Comparison of ENCODE assay signal across 8 cellular contexts in the genomic region with DNA sequence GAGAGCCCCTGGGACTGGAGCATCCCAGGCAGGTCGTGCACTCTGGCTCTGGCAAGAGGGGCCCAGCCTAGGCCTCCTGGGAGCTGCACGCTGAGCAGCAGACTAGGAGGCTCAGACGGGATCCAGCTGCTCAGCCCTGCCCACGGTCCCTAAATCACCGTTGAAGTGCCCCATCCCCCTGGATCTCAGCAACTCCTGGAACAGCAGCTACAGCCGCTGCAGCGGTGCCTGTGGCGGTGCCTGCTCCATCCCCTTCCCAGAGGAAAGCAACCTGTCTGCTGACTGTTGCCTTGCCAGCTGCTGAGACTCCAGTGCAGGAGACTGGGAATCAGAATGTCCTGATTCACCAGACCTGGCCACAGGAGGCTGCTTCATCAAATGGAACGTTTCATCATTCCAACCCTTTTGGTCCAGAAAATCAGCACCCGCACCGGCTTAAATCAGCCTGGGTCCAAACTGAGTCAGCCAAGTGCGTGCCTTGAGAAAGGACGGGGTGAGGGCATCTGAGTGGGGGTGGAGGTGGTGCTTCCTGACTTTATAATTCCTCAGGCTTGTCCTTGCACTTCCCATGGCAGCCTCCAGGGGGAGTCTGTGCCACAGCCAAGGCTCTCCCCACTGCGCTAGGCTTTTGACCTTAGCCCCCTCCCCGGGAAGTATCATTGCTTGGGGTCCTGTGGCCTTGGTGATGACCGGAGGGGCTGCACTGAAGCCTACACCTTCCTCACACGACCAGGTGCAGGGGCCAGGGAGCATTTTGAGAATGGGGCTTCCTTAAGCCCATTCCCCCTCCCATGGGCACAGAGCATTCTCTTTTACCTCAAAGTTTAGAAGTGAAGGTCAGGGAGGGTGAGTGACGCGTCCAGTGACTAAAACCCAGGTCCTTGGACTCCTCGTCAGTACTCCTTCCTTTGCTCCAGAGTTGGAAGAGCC. TPM values are rescaled to one million over a fixed set of nuclear protein-coding genes. Genes with fewer than 3 reads are reported as not detected.
DNase-seq lines count a peak whose midpoint lies in the region; ATAC-seq and TF ChIP-seq lines count a peak whose summit lies in the region.

No MANE protein-coding gene starts in this region.

- no peak overlapping the region for H3K4me3 Mint-ChIP-seq in CD4-positive, alpha-beta T cell
- H3K4me3 Mint-ChIP-seq in activated T-helper 1 cell treated with anti-CD3 and anti-CD28 coated beads, Interleukin-12 subunit alpha, Interleukin-12 subunit beta, Interleukin-2, Interleukin-4 antibody, amounts not matched to agents 30 ng/mL and 10 ng/mL and 1 ng/mL, durations not matched to agents 14 hours and 24 hours and 36 hours: no peak overlapping the region

- no peaks in the 10 kb centered on the region for H3K9me3 ChIP-seq in CD4-positive, alpha-beta T cell (ENCODE audit: control insufficient read depth, low read length)
- no peaks in the 10 kb centered on the region for H3K9me3 ChIP-seq in psoas muscle

- H3K36me3 Mint-ChIP-seq in CD4-positive, alpha-beta T cell (ENCODE audit: low read depth): no peaks in the 10 kb centered on the region
- H3K36me3 Mint-ChIP-seq in activated T-helper 1 cell treated with anti-CD3 and anti-CD28 coated beads, Interleukin-12 subunit alpha, Interleukin-12 subunit beta, Interleukin-2, Interleukin-4 antibody, amounts not matched to agents 30 ng/mL and 10 ng/mL and 1 ng/mL, durations not matched to agents 14 hours and 24 hours and 36 hours (ENCODE audit: low read depth): no peaks in the 10 kb centered on the region

- WGBS in psoas muscle, 3 donors: 13 to 30% (median 17%) methylated on average over 19 to 20 of the region's 20 CpGs

- peaks cover 5% of the 10 kb centered on the region for H3K27me3 ChIP-seq in CD4-positive, alpha-beta T cell (ENCODE audit: control insufficient read depth, insufficient read depth, low read length)
- peaks cover 0 to 51% (median 2%) of the 10 kb centered on the region in 3 donors for H3K27me3 ChIP-seq in psoas muscle (ENCODE audit: insufficient read depth in 3 of 3, low read length in 2 of 3)

- intact Hi-C loops in CD4-positive, alpha-beta T cell (cut with DNase I, micrococcal nuclease): no loop called here
- intact Hi-C loops in activated T-helper 1 cell treated with anti-CD3 and anti-CD28 coated beads, Interleukin-12 subunit alpha, Interleukin-12 subunit beta, Interleukin-2, Interleukin-4 antibody, amounts not matched to agents 30 ng/mL and 10 ng/mL and 1 ng/mL, durations not matched to agents 14 hours and 24 hours and 36 hours (cut with micrococcal nuclease): no loop called here
- intact Hi-C loops in head of caudate nucleus (cut with DNase I): no loop called here
- intact Hi-C loops in psoas muscle (cut with DNase I): no loop called here

- H3K4me1 ChIP-seq in psoas muscle: no peaks in the 10 kb centered on the region

- DNase-seq in CD4-positive, alpha-beta T cell: peak; percentile 2 to 36 (median 14)
- DNase-seq in NCI-H748 (lab: John Stamatoyannopoulos, UW; ENCODE audit: unreplicated experiment) (peak; percentile 22), head of caudate nucleus (peak in 40 of 42 donors; percentile 23 to 79 (median 56)), psoas muscle (peak; percentile 48 to 59)
- DNase-seq in activated T-helper 1 cell treated with anti-CD3 and anti-CD28 coated beads, Interleukin-12 subunit alpha, Interleukin-12 subunit beta, Interleukin-2, Interleukin-4 antibody, amounts not matched to agents 30 ng/mL and 10 ng/mL and 1 ng/mL, durations not matched to agents 14 hours and 24 hours and 36 hours (ENCODE audit: low spot score): peak; percentile 1

- H3K4me3 ChIP-seq in psoas muscle: no peak overlapping the region

- peak; percentile 59 for ATAC-seq in CD4-positive, alpha-beta T cell (ENCODE audit: poor library complexity)
- ATAC-seq in GM21360 (IDR thresholded peaks at IDR 0.05; ENCODE audit: unreplicated experiment): peak; percentile 63
- peak in 3 of 4 donors; percentile 43 to 56 (median 43) for ATAC-seq in psoas muscle
- ATAC-seq in HG03378 (IDR thresholded peaks at IDR 0.05; ENCODE audit: unreplicated experiment): no peak
- no peak for ATAC-seq in HG03439 (IDR thresholded peaks at IDR 0.05; ENCODE audit: unreplicated experiment)

- POLR2A ChIA-PET in CD4-positive, alpha-beta T cell (lab: Charles Lee): no interaction called here

- CTCF ChIA-PET in CD4-positive, alpha-beta T cell (lab: Charles Lee): no interaction called here

- no peaks in the 10 kb centered on the region for H3K36me3 ChIP-seq in psoas muscle (ENCODE audit: insufficient read depth in 1 of 2, low read depth in 1 of 2)

- no peak overlapping the region for H3K27ac Mint-ChIP-seq in CD4-positive, alpha-beta T cell
- no peak overlapping the region for H3K27ac Mint-ChIP-seq in activated T-helper 1 cell treated with anti-CD3 and anti-CD28 coated beads, Interleukin-12 subunit alpha, Interleukin-12 subunit beta, Interleukin-2, Interleukin-4 antibody, amounts not matched to agents 30 ng/mL and 10 ng/mL and 1 ng/mL, durations not matched to agents 14 hours and 24 hours and 36 hours

- H3K27ac ChIP-seq in CD4-positive, alpha-beta T cell (ENCODE audit: low read depth, low read length): no peak overlapping the region
- H3K27ac ChIP-seq in psoas muscle: no peak overlapping the region

- no peaks in the 10 kb centered on the region for H3K4me1 Mint-ChIP-seq in CD4-positive, alpha-beta T cell (ENCODE audit: low read depth)
- no peaks in the 10 kb centered on the region for H3K4me1 Mint-ChIP-seq in activated T-helper 1 cell treated with anti-CD3 and anti-CD28 coated beads, Interleukin-12 subunit alpha, Interleukin-12 subunit beta, Interleukin-2, Interleukin-4 antibody, amounts not matched to agents 30 ng/mL and 10 ng/mL and 1 ng/mL, durations not matched to agents 14 hours and 24 hours and 36 hours (ENCODE audit: low read depth)

- peaks cover 9% of the 10 kb centered on the region for H3K27me3 Mint-ChIP-seq in CD4-positive, alpha-beta T cell
- H3K27me3 Mint-ChIP-seq in activated T-helper 1 cell treated with anti-CD3 and anti-CD28 coated beads, Interleukin-12 subunit alpha, Interleukin-12 subunit beta, Interleukin-2, Interleukin-4 antibody, amounts not matched to agents 30 ng/mL and 10 ng/mL and 1 ng/mL, durations not matched to agents 14 hours and 24 hours and 36 hours (ENCODE audit: insufficient read depth): no peaks in the 10 kb centered on the region

- H3K9me3 Mint-ChIP-seq in CD4-positive, alpha-beta T cell: no peaks in the 10 kb centered on the region
- no peaks in the 10 kb centered on the region for H3K9me3 Mint-ChIP-seq in activated T-helper 1 cell treated with anti-CD3 and anti-CD28 coated beads, Interleukin-12 subunit alpha, Interleukin-12 subunit beta, Interleukin-2, Interleukin-4 antibody, amounts not matched to agents 30 ng/mL and 10 ng/mL and 1 ng/mL, durations not matched to agents 14 hours and 24 hours and 36 hours

- peak; percentile 51 for TF ChIP-seq CTCF in CD4-positive, alpha-beta T cell (IDR thresholded peaks at IDR 0.05)
- TF ChIP-seq CTCF in psoas muscle (IDR thresholded peaks at IDR 0.05): peak; percentile 53

RNA-seq across cellular contexts. Expression of a gene that starts 6.5 kb away (rescaled TPM):
- total RNA-seq in CD4-positive, alpha-beta T cell: 1 to 10 TPM; 1.4 to 1.5 TPM
- total RNA-seq in activated T-helper 1 cell treated with anti-CD3 and anti-CD28 coated beads, Interleukin-12 subunit alpha, Interleukin-12 subunit beta, Interleukin-2, Interleukin-4 antibody, amounts not matched to agents 30 ng/mL and 10 ng/mL and 1 ng/mL, durations not matched to agents 14 hours and 24 hours and 36 hours: 0.54 and 0.73 TPM in 2 replicates
- 1 to 10 TPM; 1.3 to 1.5 (median 1.4) TPM for total RNA-seq in psoas muscle
- 1 to 10 TPM in 1 of 3 donors, under 1 TPM in 2; 0.79 to 1.1 (median 0.79) TPM for polyA plus RNA-seq in psoas muscle

Comparison
In these comparisons a context has a peak if more than half of its experiments do, and no peak if none do; other contexts are left out.
1. ATAC-seq: peak in CD4-positive, alpha-beta T cell (single experiment), GM21360 (single experiment) and psoas muscle (3 of 4); none in HG03378 (single experiment) and HG03439 (single experiment).
2. DNase-seq: peak in every context shown above with its lines; median percentile 56 in head of caudate nucleus; 54 in psoas muscle; 22 in NCI-H748; 14 in CD4-positive, alpha-beta T cell; 1 in activated T-helper 1 cell treated with anti-CD3 and anti-CD28 coated beads, Interleukin-12 subunit alpha, Interleukin-12 subunit beta, Interleukin-2, Interleukin-4 antibody, amounts not matched to agents 30 ng/mL and 10 ng/mL and 1 ng/mL, durations not matched to agents 14 hours and 24 hours and 36 hours.